Comparison of ENCODE assay signal across 14 cellular contexts in the genomic region with DNA sequence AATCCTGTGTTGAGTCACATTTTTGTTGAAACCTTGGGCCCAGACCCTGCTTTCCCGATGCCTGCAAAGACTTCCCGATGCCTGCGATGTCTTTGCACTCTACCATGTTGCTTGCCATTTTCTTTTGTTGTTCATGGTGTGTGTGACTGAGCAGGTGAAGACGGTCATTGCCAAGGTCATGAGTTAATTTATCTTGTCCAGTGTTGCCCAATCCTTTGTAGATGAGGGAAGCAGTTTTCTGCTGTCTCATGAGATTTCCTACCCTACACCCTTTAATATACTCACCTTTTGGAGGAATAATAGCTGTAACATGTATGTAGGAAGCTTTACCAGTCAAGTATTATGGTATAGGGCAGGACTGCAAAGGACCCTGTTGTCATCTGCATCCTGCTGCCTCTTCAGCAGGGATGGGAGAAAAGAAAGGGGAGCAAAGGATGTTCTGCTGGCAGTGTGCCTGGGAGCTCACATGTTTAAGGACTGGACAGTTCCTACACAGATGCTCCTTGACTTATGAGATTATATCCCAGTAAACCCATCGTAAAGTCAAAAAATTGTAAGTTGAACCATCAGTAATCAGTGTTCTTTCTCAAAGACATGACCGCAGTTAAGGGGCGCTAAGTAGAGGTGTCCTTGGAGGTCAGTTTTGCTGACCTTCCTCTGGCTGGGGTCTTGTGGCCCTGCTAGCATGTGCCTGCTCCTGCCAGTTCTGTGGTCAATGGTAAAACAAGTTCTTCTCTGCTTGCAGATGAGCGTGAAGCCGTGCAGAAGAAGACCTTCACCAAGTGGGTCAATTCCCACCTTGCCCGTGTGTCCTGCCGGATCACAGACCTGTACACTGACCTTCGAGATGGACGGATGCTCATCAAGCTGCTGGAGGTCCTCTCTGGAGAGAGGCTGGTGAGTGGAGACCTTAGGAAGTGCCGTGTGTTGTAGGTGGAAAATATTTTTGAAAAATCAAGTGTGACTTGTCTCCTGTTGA.
A peak's percentile ranks its signal among the peaks of the same experiment; 100 is the strongest.
DNase-seq lines count a peak whose midpoint lies in the region; ATAC-seq and TF ChIP-seq lines count a peak whose summit lies in the region.
"Had no signal": no experiment of that assay in that cellular context is flagged by ENCODE, and none has a peak within 500 bp of the region (broad histone marks: within the 10 kb centered on the region; RNA-seq: fewer than 3 reads in every experiment).

No MANE protein-coding gene starts in this region.

- H3K36me3 ChIP-seq in heart right ventricle (peaks cover 0 to 37% (median 0%) of the 10 kb centered on the region in 9 donors), breast epithelium (no peaks in the 10 kb centered on the region), lower lobe of right lung (peaks cover 19% of the 10 kb centered on the region), upper lobe of left lung (peaks cover 0 to 25% (median 9%) of the 10 kb centered on the region in 4 donors)

- DNase-seq in heart right ventricle = no peak
- DNase-seq in left cardiac atrium = no peak
- DNase-seq in breast epithelium (ENCODE audit: low spot score in 2 of 2) = no peak
- DNase-seq in lower lobe of right lung = no peak
- no peak for DNase-seq in upper lobe of left lung
- no peak for DNase-seq in NCI-H748 treated with DMSO at 0.1 percent for 48 hours (lab: John Stamatoyannopoulos, UW)
- DNase-seq in NCI-H226 = no peak
- DNase-seq: activated CD4-positive, CD25-positive, alpha-beta regulatory T cell treated with anti-CD3 and anti-CD28 coated beads, Interleukin-2, amount 50 U/mL, for 72 hours; activated naive CD8-positive, alpha-beta T cell treated with anti-CD3 and anti-CD28 coated beads, Interleukin-2, amount 10 ng/mL, durations not matched to agents 7 days and 5 days; effector CD8-positive, alpha-beta T cell; GDM1; NCI-H446 treated with DMSO at 0.1 percent for 48 hours had no signal

- TF ChIP-seq CTCF in heart right ventricle (IDR thresholded peaks at IDR 0.05) (no peak), breast epithelium (IDR thresholded peaks at IDR 0.05) (no peak), lower lobe of right lung (IDR thresholded peaks at IDR 0.05) (no peak), upper lobe of left lung (IDR thresholded peaks at IDR 0.05) (no peak)

- H3K9me3 ChIP-seq in heart right ventricle = no peaks in the 10 kb centered on the region
- no peaks in the 10 kb centered on the region for H3K9me3 ChIP-seq in breast epithelium
- H3K9me3 ChIP-seq in lower lobe of right lung = no peaks in the 10 kb centered on the region
- no peaks in the 10 kb centered on the region for H3K9me3 ChIP-seq in upper lobe of left lung

- 90 to 96% methylated on average over 14 of the region's 14 CpGs for WGBS in heart right ventricle, 2 donors
- 92 to 97% methylated on average over 14 of the region's 14 CpGs for WGBS in upper lobe of left lung, 2 donors

- peak overlapping the region in 9 of 10 donors; percentile 4 to 89 (median 77) for H3K27ac ChIP-seq in heart right ventricle
- H3K27ac ChIP-seq in breast epithelium = peak overlapping the region; percentile 86 to 90
- peak overlapping the region; percentile 51 for H3K27ac ChIP-seq in lower lobe of right lung
- peak overlapping the region; percentile 33 to 82 (median 67) for H3K27ac ChIP-seq in upper lobe of left lung

- TF ChIP-seq POLR2A in breast epithelium (IDR thresholded peaks at IDR 0.05) (no peak), upper lobe of left lung (IDR thresholded peaks at IDR 0.05) (no peak)

- H3K4me3 ChIP-seq in heart right ventricle (no peak overlapping the region), breast epithelium (no peak overlapping the region), lower lobe of right lung (no peak overlapping the region), upper lobe of left lung (no peak overlapping the region)

- intact Hi-C loops in heart right ventricle (cut with DNase I) = no loop called here
- intact Hi-C loops in left cardiac atrium (cut with DNase I) = no loop called here
- intact Hi-C loops in breast epithelium (cut with DNase I; ENCODE audit: low total_unique reads) = no loop called here
- intact Hi-C loops in lower lobe of right lung (cut with DNase I) = no loop called here

- TF ChIP-seq EP300 in upper lobe of left lung (IDR thresholded peaks at IDR 0.05) = no peak

- ATAC-seq in heart right ventricle (no peak), left cardiac atrium (no peak), lower lobe of right lung (no peak), upper lobe of left lung (ENCODE audit: low FRiP score in 2 of 2) (no peak), HG02981 (IDR thresholded peaks at IDR 0.05; ENCODE audit: unreplicated experiment) (no peak)
- ATAC-seq: natural killer cell treated with Interleukin-12 subunit alpha and Interleukin-12 subunit beta and Interleukin-15 and Interleukin-18, amount 100 ng/mL, for 72 hours had no signal

- no peaks in the 10 kb centered on the region for H3K27me3 ChIP-seq in heart right ventricle
- no peaks in the 10 kb centered on the region for H3K27me3 ChIP-seq in breast epithelium
- no peaks in the 10 kb centered on the region for H3K27me3 ChIP-seq in lower lobe of right lung (ENCODE audit: low read depth)
- H3K27me3 ChIP-seq in upper lobe of left lung = no peaks in the 10 kb centered on the region

- H3K4me1 ChIP-seq in heart right ventricle (peaks cover 62 to 99% (median 96%) of the 10 kb centered on the region in 9 donors), breast epithelium (peaks cover 0 to 22% of the 10 kb centered on the region in 2 donors), lower lobe of right lung (peaks cover 90% of the 10 kb centered on the region), upper lobe of left lung (peaks cover 81 to 92% (median 85%) of the 10 kb centered on the region in 4 donors)
